ENCODE assay signal across 7 cellular contexts in the genomic region with DNA sequence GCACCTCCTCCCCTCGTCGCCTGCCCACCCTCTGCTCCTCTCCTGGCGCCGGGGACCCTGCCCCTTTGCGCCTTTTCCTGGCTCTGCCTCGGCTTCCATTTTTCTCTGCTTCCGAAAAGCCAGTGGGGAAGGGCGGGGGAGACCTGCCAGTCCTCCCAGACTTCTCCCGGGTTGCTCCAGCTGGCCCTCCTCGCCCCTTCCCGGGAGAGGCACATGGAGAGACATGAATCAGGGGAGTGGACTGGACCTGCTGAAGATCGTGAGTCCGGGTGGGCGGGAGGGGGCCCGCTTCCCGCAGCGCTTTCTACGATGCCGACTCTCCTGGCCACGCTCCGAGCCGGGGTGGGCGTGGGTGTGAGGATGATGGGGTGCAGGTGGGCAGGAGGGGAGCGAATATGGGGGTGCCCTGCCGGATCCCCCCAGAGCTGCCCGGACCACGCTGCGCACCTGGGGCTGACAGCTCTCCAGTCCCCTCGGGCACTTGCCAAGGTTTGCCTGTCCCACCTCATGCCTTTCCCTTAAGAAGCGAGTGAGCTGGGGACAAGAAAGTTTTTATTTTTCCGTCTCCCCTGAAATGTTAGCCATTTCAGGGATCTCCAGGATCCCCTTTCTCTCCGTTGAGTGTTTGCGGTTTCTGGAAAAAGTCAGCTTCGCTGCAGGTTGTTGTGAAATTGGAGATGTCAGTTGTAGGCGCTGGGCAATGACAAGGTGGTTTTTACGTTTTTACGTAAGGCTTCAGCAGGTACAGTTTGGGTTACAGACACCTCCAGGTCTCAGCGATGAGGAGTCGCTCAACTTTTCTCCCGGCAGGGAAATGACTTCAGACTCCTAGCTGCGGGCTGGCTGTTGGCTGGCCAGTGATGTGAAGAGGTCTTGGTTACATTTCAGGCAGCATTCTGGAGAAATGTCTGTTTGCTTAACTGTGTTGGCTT. TPM values are rescaled to one million over a fixed set of nuclear protein-coding genes. Genes with fewer than 3 reads are reported as not detected.
DNase-seq lines count a peak whose midpoint lies in the region; ATAC-seq and TF ChIP-seq lines count a peak whose summit lies in the region.

No MANE protein-coding gene starts in this region.

- H3K9me3 ChIP-seq in liver (ENCODE audit: control insufficient read depth in 4 of 4, low read length in 3 of 4) (no peaks in the 10 kb centered on the region), thymus (ENCODE audit: control insufficient read depth) (no peaks in the 10 kb centered on the region)

- no peak for ATAC-seq in GM18861 (IDR thresholded peaks at IDR 0.05; ENCODE audit: unreplicated experiment)

- intact Hi-C loops in dorsolateral prefrontal cortex (cut with DNase I) = no loop called here

- DNase-seq in NCI-H128 (lab: John Stamatoyannopoulos, UW; ENCODE audit: unreplicated experiment) = peak; percentile 20
- DNase-seq in dorsolateral prefrontal cortex = peak in 3 of 10 donors; percentile 19 to 43 (median 41)
- no peak for DNase-seq in NCI-H187 treated with DMSO at 0.1 percent for 48 hours (lab: John Stamatoyannopoulos, UW)
- no peak for DNase-seq in activated CD4-positive, alpha-beta T cell treated with anti-CD3 and anti-CD28 coated beads, Interleukin-2, amount 50 U/mL, for 4 hours

- TF ChIP-seq CTCF in dorsolateral prefrontal cortex (IDR thresholded peaks at IDR 0.05 in 54 of 56, conservative IDR thresholded peaks at IDR 0.05 in 2 of 56; ENCODE audit: low read depth in 1 of 56, partially characterized antibody in 56 of 56) = no peak
- no peak for TF ChIP-seq CTCF in liver (IDR thresholded peaks at IDR 0.05; ENCODE audit: low read depth, low read length, missing input control)

- H3K9ac ChIP-seq in liver (ENCODE audit: low read depth in 1 of 2, low read length in 2 of 2) = no peak overlapping the region

- H3K27ac ChIP-seq in dorsolateral prefrontal cortex (peak overlapping the region in 55 of 59 donors; percentile 22 to 94 (median 76)), liver (ENCODE audit: low read depth in 1 of 2, low read length in 2 of 2) (no peak overlapping the region), thymus (ENCODE audit: low read depth) (no peak overlapping the region)

- H3K4me1 ChIP-seq in liver (ENCODE audit: control insufficient read depth in 4 of 4, insufficient read depth in 4 of 4, low read length in 3 of 4) (peaks cover 6 to 13% (median 10%) of the 10 kb centered on the region in 4 donors), thymus (ENCODE audit: control insufficient read depth, insufficient read depth, low read length) (no peaks in the 10 kb centered on the region)

- no peaks in the 10 kb centered on the region for H3K36me3 ChIP-seq in liver (ENCODE audit: control insufficient read depth in 4 of 4, insufficient read depth in 3 of 4, low read depth in 1 of 4, low read length in 3 of 4)
- H3K36me3 ChIP-seq in thymus (ENCODE audit: control insufficient read depth, insufficient read depth) = no peaks in the 10 kb centered on the region

- H3K27me3 ChIP-seq in dorsolateral prefrontal cortex (peaks cover 0 to 35% (median 0%) of the 10 kb centered on the region in 45 donors), liver (ENCODE audit: control insufficient read depth in 4 of 4, insufficient read depth in 4 of 4, low read length in 3 of 4) (peaks cover 0 to 12% (median 8%) of the 10 kb centered on the region in 4 donors), thymus (ENCODE audit: control insufficient read depth, insufficient read depth) (peaks cover 27% of the 10 kb centered on the region)

- TF ChIP-seq RAD21 in liver (IDR thresholded peaks at IDR 0.05) = no peak

- peak overlapping the region; percentile 40 to 80 (median 67) for H3K4me3 ChIP-seq in dorsolateral prefrontal cortex
- peak overlapping the region in 2 of 3 donors; percentile 27 to 59 for H3K4me3 ChIP-seq in liver (ENCODE audit: low read depth in 1 of 3, low read length in 3 of 3)
- peak overlapping the region; percentile 45 for H3K4me3 ChIP-seq in thymus (ENCODE audit: low read length)

- WGBS in liver = 4% methylated on average over 41 of the region's 41 CpGs
- 6% methylated on average over 41 of the region's 41 CpGs for WGBS in thymus

TF ChIP-seq in liver, 16 proteins besides CTCF, POLR2A, EP300 and RAD21:
- TF ChIP-seq, protein P1, sequence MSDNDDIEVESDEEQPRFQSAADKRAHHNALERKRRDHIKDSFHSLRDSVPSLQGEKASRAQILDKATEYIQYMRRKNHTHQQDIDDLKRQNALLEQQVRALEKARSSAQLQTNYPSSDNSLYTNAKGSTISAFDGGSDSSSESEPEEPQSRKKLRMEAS (IDR thresholded peaks at IDR 0.05) = no peak
- TF ChIP-seq SP1 (IDR thresholded peaks at IDR 0.05) = no peak
TF ChIP-seq in liver: peak in this region for 0.

RNA-seq across cellular contexts. Expression of gene CACNB2, which starts 1.0 kb away (rescaled TPM):
- total RNA-seq in dorsolateral prefrontal cortex (10 to 100 TPM; 18.9 to 98.5 (median 63.4) TPM), liver (1 to 10 TPM in 1 of 2 donors, under 1 TPM in 1; 0.65 to 1.0 TPM)
- polyA plus RNA-seq in liver (1 to 10 TPM in 1 of 2 donors, under 1 TPM in 1; 0.38 to 3.1 TPM), thymus (3.9 TPM)

Comparison
In these comparisons a context has a peak if more than half of its experiments do, and no peak if none do; other contexts are left out.
1. H3K27ac ChIP-seq: peak in dorsolateral prefrontal cortex (55 of 59); none in liver (0 of 2) and thymus (single experiment).
2. RNA of gene CACNB2, which starts 1.0 kb away (total RNA-seq): 18.9 to 98.5 TPM in dorsolateral prefrontal cortex; 0.65 to 1.0 TPM in liver; every median in the first group is over 4 times any median in the second.
3. Peak in every context shown above with its lines, with median percentiles within 50 percentile points of each other: H3K4me3 ChIP-seq.